ENCODE assay signal across 8 cellular contexts in genomic region chr22:30667092-30667485, GRCh38. TPM values are rescaled to one million over a fixed set of nuclear protein-coding genes. Genes with fewer than 3 reads are reported as not detected.
DNase-seq lines count a peak whose midpoint lies in the region; ATAC-seq and TF ChIP-seq lines count a peak whose summit lies in the region.

No MANE protein-coding gene starts in this region.

- DNase-seq in ascending aorta (ENCODE audit: low spot score in 2 of 2) (no peak), lower leg skin (ENCODE audit: low spot score in 2 of 2) (no peak), tibial artery (no peak), NCI-H128 (lab: John Stamatoyannopoulos, UW; ENCODE audit: unreplicated experiment) (no peak), HuH-7.5 (ENCODE audit: low spot score) (no peak)

- peak overlapping the region; percentile 73 for H3K9ac ChIP-seq in BLaER1

- peak overlapping the region; percentile 99 for H3K4me2 ChIP-seq in BLaER1

- peak; percentile 9 for ATAC-seq in HG03108 (IDR thresholded peaks at IDR 0.05; ENCODE audit: unreplicated experiment)
- ATAC-seq in HG02759 (IDR thresholded peaks at IDR 0.05; ENCODE audit: unreplicated experiment), result no peak

- H4K20me1 ChIP-seq in BLaER1, result no peaks in the 10 kb centered on the region

- H3K4me1 ChIP-seq in BLaER1 (peaks cover 16% of the 10 kb centered on the region), ascending aorta (peaks cover 4% of the 10 kb centered on the region in 2 donors), tibial artery (peaks cover 0 to 18% (median 13%) of the 10 kb centered on the region in 4 donors)

- intact Hi-C loops in ascending aorta (cut with DNase I) (loop anchor here (1.0 to 5.0 kb wide), 2 partner anchors 32 to 75 kb away; partner anchors contain the start of genes PES1 and SLC35E4), lower leg skin (cut with DNase I; ENCODE audit: low total_unique reads) (no loop called here), tibial artery (cut with DNase I; ENCODE audit: low total_unique reads) (no loop called here)

- WGBS in lower leg skin, 2 donors, result 0 to 1% methylated on average over 17 of the region's 17 CpGs

- H3K36me3 ChIP-seq in BLaER1, result peaks cover 19% of the 10 kb centered on the region
- H3K36me3 ChIP-seq in ascending aorta, result peaks cover 14 to 16% of the 10 kb centered on the region in 2 donors
- peaks cover 0 to 23% (median 14%) of the 10 kb centered on the region in 3 donors for H3K36me3 ChIP-seq in tibial artery

- no peak for TF ChIP-seq POLR2A in lower leg skin (IDR thresholded peaks at IDR 0.05)

- H3K27me3 ChIP-seq in BLaER1 (no peaks in the 10 kb centered on the region), ascending aorta (no peaks in the 10 kb centered on the region), tibial artery (no peaks in the 10 kb centered on the region)

- H3K9me3 ChIP-seq in BLaER1, result no peaks in the 10 kb centered on the region
- no peaks in the 10 kb centered on the region for H3K9me3 ChIP-seq in ascending aorta
- H3K9me3 ChIP-seq in tibial artery, result no peaks in the 10 kb centered on the region

- no peak for TF ChIP-seq CTCF in ascending aorta (IDR thresholded peaks at IDR 0.05)
- no peak for TF ChIP-seq CTCF in lower leg skin (IDR thresholded peaks at IDR 0.05)
- TF ChIP-seq CTCF in tibial artery (IDR thresholded peaks at IDR 0.05), result no peak

- H3K27ac ChIP-seq in BLaER1 (no peak overlapping the region), ascending aorta (peak overlapping the region in 1 of 2 donors; percentile 1), tibial artery (peak overlapping the region; percentile 29 to 52)

- peak overlapping the region; percentile 84 for H3K4me3 ChIP-seq in BLaER1
- peak overlapping the region; percentile 64 to 80 for H3K4me3 ChIP-seq in ascending aorta
- H3K4me3 ChIP-seq in lower leg skin (ENCODE audit: low read depth, poor library complexity, severe bottlenecking), result peak overlapping the region; percentile 57
- H3K4me3 ChIP-seq in tibial artery, result peak overlapping the region; percentile 61 to 78

RNA-seq across cellular contexts. Expression of gene DUSP18, which starts 0.6 kb away (rescaled TPM):
- total RNA-seq in ascending aorta (0.21 TPM), lower leg skin (10 to 100 TPM in 1 of 4 donors, 1 to 10 TPM in 3; 6.2 to 10.6 (median 8.2) TPM)

RNA-seq across cellular contexts. Expression of gene OSBP2, which starts 27.6 kb away (rescaled TPM):
- total RNA-seq in ascending aorta, result 0.53 TPM
- total RNA-seq in lower leg skin, result 10 to 100 TPM in 2 of 4 donors, 1 to 10 TPM in 2; 7.2 to 13.3 (median 10.0) TPM

RNA-seq across cellular contexts. Expression of gene SLC35E4, which starts 31.5 kb away (rescaled TPM):
- total RNA-seq in ascending aorta (38.1 TPM), lower leg skin (10 to 100 TPM; 14.6 to 22.2 (median 18.6) TPM)
